Comparison of ENCODE assay signal across 1 cellular context in the genomic region with DNA sequence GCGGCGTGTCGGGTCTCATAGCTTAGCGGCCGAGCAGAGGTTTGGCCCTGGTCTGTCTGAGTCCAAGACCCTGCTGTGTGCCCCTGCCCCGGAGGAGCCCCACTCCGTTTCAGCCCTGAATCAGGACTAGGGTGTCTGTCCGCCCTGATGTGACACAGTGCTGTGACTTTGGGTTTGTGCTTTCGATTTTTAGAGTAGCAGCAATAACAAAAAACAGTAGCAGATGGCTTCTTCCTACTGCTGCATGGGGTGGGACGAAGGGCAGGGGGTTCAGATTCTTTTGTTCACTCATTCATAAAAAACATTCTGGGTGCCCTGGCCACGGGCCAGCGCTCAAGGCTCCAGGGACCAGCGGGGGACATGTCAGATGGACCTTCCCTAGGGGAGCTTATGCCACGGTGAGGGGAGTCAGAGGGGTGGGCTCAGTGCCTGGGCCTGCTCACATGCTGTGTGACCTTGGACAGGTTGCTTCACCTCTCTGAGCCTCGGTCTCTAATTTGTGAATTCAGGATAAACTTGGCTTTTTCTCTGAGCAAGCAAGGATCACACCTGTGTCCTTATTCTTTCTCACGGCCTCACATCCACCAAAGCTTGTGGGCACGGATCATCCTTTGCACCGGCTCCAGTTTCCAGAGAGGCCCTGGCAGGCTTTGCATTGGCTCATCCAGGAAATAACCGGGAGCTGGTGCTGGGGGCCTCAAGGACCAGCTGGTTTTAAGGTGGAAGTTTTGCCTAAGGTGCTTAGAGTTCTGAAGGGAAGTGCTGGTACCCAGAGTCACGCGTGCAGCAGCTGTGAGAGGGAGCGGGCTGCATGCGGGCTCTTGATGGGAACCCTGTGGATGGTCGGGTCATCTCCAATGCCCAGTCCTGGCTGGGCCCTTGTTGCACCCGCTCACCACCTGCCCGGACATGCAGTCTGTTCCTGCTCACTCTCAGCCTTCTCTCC.
TF ChIP-seq lines count a peak whose summit lies in the region.

No MANE protein-coding gene starts in this region.

TF ChIP-seq in liver, 16 proteins besides CTCF, POLR2A, EP300 and RAD21 (continued from another document):
- TF ChIP-seq, protein P1, sequence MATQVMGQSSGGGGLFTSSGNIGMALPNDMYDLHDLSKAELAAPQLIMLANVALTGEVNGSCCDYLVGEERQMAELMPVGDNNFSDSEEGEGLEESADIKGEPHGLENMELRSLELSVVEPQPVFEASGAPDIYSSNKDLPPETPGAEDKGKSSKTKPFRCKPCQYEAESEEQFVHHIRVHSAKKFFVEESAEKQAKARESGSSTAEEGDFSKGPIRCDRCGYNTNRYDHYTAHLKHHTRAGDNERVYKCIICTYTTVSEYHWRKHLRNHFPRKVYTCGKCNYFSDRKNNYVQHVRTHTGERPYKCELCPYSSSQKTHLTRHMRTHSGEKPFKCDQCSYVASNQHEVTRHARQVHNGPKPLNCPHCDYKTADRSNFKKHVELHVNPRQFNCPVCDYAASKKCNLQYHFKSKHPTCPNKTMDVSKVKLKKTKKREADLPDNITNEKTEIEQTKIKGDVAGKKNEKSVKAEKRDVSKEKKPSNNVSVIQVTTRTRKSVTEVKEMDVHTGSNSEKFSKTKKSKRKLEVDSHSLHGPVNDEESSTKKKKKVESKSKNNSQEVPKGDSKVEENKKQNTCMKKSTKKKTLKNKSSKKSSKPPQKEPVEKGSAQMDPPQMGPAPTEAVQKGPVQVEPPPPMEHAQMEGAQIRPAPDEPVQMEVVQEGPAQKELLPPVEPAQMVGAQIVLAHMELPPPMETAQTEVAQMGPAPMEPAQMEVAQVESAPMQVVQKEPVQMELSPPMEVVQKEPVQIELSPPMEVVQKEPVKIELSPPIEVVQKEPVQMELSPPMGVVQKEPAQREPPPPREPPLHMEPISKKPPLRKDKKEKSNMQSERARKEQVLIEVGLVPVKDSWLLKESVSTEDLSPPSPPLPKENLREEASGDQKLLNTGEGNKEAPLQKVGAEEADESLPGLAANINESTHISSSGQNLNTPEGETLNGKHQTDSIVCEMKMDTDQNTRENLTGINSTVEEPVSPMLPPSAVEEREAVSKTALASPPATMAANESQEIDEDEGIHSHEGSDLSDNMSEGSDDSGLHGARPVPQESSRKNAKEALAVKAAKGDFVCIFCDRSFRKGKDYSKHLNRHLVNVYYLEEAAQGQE (IDR thresholded peaks at IDR 0.05) = no peak
- TF ChIP-seq HNF4G (IDR thresholded peaks at IDR 0.05) (no peak), NR2F2 (IDR thresholded peaks at IDR 0.05) (no peak), JUND (IDR thresholded peaks at IDR 0.05) (no peak), FOXA1 (IDR thresholded peaks at IDR 0.05) (no peak), GABPA (IDR thresholded peaks at IDR 0.05 in 1 of 2, conservative IDR thresholded peaks at IDR 0.05 in 1 of 2) (no peak)
- TF ChIP-seq, protein P2, sequence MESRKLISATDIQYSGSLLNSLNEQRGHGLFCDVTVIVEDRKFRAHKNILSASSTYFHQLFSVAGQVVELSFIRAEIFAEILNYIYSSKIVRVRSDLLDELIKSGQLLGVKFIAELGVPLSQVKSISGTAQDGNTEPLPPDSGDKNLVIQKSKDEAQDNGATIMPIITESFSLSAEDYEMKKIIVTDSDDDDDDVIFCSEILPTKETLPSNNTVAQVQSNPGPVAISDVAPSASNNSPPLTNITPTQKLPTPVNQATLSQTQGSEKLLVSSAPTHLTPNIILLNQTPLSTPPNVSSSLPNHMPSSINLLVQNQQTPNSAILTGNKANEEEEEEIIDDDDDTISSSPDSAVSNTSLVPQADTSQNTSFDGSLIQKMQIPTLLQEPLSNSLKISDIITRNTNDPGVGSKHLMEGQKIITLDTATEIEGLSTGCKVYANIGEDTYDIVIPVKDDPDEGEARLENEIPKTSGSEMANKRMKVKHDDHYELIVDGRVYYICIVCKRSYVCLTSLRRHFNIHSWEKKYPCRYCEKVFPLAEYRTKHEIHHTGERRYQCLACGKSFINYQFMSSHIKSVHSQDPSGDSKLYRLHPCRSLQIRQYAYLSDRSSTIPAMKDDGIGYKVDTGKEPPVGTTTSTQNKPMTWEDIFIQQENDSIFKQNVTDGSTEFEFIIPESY (IDR thresholded peaks at IDR 0.05) = no peak
TF ChIP-seq in liver: peak in this region for 0.
